16 cellular contexts compared by ENCODE assay signal in the genomic region with DNA sequence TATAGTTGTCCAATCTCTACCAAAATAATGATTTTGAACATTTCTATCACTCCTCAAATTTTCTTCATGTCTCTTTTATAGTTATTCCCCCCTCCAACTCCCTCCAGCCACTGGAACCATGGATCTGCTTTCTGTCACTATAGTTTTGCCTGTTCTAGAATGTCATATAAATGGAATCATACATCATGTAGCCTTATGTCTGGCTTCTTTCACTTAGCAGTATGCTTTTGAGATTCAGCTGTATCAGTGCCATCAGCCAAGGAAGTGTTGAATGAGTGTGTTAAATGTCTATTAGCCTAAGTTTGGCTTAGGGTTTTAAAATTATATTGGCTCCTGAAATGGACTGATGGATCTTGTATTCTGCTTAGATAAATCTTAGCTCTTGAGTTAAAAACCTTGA. TPM values are rescaled to one million over a fixed set of nuclear protein-coding genes. Genes with fewer than 3 reads are reported as not detected.
A peak's percentile ranks its signal among the peaks of the same experiment; 100 is the strongest.
DNase-seq lines count a peak whose midpoint lies in the region; ATAC-seq and TF ChIP-seq lines count a peak whose summit lies in the region.
"Had no signal": no experiment of that assay in that cellular context is flagged by ENCODE, and none has a peak within 500 bp of the region (broad histone marks: within the 10 kb centered on the region; RNA-seq: fewer than 3 reads in every experiment).

No MANE protein-coding gene starts in this region.

- H3K4me1 ChIP-seq in CD8-positive, alpha-beta memory T cell (ENCODE audit: insufficient read depth, low read length): peaks cover 15% of the 10 kb centered on the region
- peaks cover 0 to 8% of the 10 kb centered on the region in 2 experiments; a peak in 1 of 4 replicates for H3K4me1 ChIP-seq in SK-N-SH (ENCODE audit: control insufficient read depth in 1 of 2, insufficient read depth in 2 of 2, low read depth in 1 of 2, low read length in 1 of 2)

- TF ChIP-seq RAD21 in SK-N-SH (IDR thresholded peaks at IDR 0.05; ENCODE audit: low read length): no peak

- H3K27me3 Mint-ChIP-seq in activated T-cell treated with anti-CD3 and anti-CD28 coated beads, Interleukin-2, amount 50 U/mL, for 72 hours (ENCODE audit: low read depth): no peaks in the 10 kb centered on the region
- no peaks in the 10 kb centered on the region for H3K27me3 Mint-ChIP-seq in CD8-positive, alpha-beta memory T cell
- H3K27me3 Mint-ChIP-seq in immature natural killer cell (ENCODE audit: low read depth in 3 of 3): peaks cover 0 to 2% (median 1%) of the 10 kb centered on the region in 3 donors
- H3K27me3 Mint-ChIP-seq: stimulated activated naive B cell treated with anti-CD40 and anti-IgM and Interleukin-4, amounts not matched to agents 10 μg/mL and 1 μg/mL and 100 μg/mL, for 72 hours had no signal

- H3F3A ChIP-seq in SK-N-SH (replicated peaks; ENCODE audit: insufficient read depth): peaks cover 35% of the 10 kb centered on the region

- POLR2A ChIA-PET in CD8-positive, alpha-beta memory T cell (lab: Charles Lee): no interaction called here
- POLR2A ChIA-PET in SK-N-SH (lab: Yijun Ruan, JAX): no interaction called here

- peak in 1 of 2 experiments; percentile 93; a peak in 2 of 4 replicates for TF ChIP-seq EP300 in SK-N-SH (IDR thresholded peaks at IDR 0.05; ENCODE audit: borderline replicate concordance in 1 of 2, low read depth in 1 of 2, low read length in 1 of 2)

- H3K9me3 Mint-ChIP-seq in activated T-cell treated with anti-CD3 and anti-CD28 coated beads, Interleukin-2, amount 50 U/mL, for 72 hours: peaks cover 0 to 2% of the 10 kb centered on the region in 2 donors
- no peaks in the 10 kb centered on the region for H3K9me3 Mint-ChIP-seq in CD8-positive, alpha-beta memory T cell
- no peaks in the 10 kb centered on the region for H3K9me3 Mint-ChIP-seq in immature natural killer cell
- H3K9me3 Mint-ChIP-seq: stimulated activated naive B cell treated with anti-CD40 and anti-IgM and Interleukin-4, amounts not matched to agents 10 μg/mL and 1 μg/mL and 100 μg/mL, for 72 hours had no signal

- CTCF ChIA-PET in CD8-positive, alpha-beta memory T cell (lab: Charles Lee): interaction anchor here (1.6 kb wide), 1 partner anchor 32 kb away, joined by 3 read pairs; no protein-coding TSS in a partner anchor
- CTCF ChIA-PET in SK-N-SH (lab: Yijun Ruan, JAX): interaction anchor here (2.0 to 4.5 kb wide), 2 partner anchors 37 to 168 kb away, joined by 8 to 19 read pairs; no protein-coding TSS in a partner anchor

- no peaks in the 10 kb centered on the region for H3K27me3 ChIP-seq in CD8-positive, alpha-beta memory T cell (ENCODE audit: insufficient read depth, low read length, poor library complexity, severe bottlenecking)
- H3K27me3 ChIP-seq in SK-N-SH (ENCODE audit: insufficient read depth): no peaks in the 10 kb centered on the region
- H3K27me3 ChIP-seq: thyroid gland had no signal

- H3K27ac ChIP-seq in CD8-positive, alpha-beta memory T cell (ENCODE audit: low read depth, low read length): no peak overlapping the region
- peak overlapping the region in 1 of 2 experiments; percentile 11; a peak in 1 of 4 replicates for H3K27ac ChIP-seq in SK-N-SH (ENCODE audit: low read depth in 2 of 2, low read length in 1 of 2)
- H3K27ac ChIP-seq: thyroid gland had no signal

- H3K4me1 Mint-ChIP-seq in activated T-cell treated with anti-CD3 and anti-CD28 coated beads, Interleukin-2, amount 50 U/mL, for 72 hours (ENCODE audit: low read depth): peaks cover 39% of the 10 kb centered on the region
- peaks cover 29 to 50% (median 40%) of the 10 kb centered on the region in 3 donors for H3K4me1 Mint-ChIP-seq in CD8-positive, alpha-beta memory T cell
- peaks cover 30 to 42% of the 10 kb centered on the region in 2 donors for H3K4me1 Mint-ChIP-seq in immature natural killer cell

- H4K20me1 ChIP-seq in SK-N-SH (ENCODE audit: insufficient read depth): peaks cover 84% of the 10 kb centered on the region

- H3K79me2 ChIP-seq in SK-N-SH (ENCODE audit: insufficient read depth): peaks cover 99% of the 10 kb centered on the region

- TF ChIP-seq CTCF in SK-N-SH (IDR thresholded peaks at IDR 0.05): no peak

- H3K9ac ChIP-seq in SK-N-SH: no peak overlapping the region

- H3K4me3 ChIP-seq in CD8-positive, alpha-beta memory T cell (ENCODE audit: low read length): no peak overlapping the region
- no peak overlapping the region for H3K4me3 ChIP-seq in SK-N-SH (ENCODE audit: low read depth in 2 of 2, low read length in 1 of 2)
- H3K4me3 ChIP-seq: thyroid gland had no signal

- peaks cover 16% of the 10 kb centered on the region for H3K36me3 ChIP-seq in CD8-positive, alpha-beta memory T cell (ENCODE audit: insufficient read depth, low read length)
- peaks cover 0 to 46% of the 10 kb centered on the region in 2 experiments for H3K36me3 ChIP-seq in SK-N-SH (replicated peaks in 1 of 2; ENCODE audit: control insufficient read depth in 1 of 2, insufficient read depth in 2 of 2, low read length in 1 of 2)

- H3K27ac Mint-ChIP-seq in activated T-cell treated with anti-CD3 and anti-CD28 coated beads, Interleukin-2, amount 50 U/mL, for 72 hours: peak overlapping the region; percentile 89
- peak overlapping the region; percentile 28 to 90 (median 61) for H3K27ac Mint-ChIP-seq in CD8-positive, alpha-beta memory T cell
- peak overlapping the region; percentile 60 to 90 (median 74) for H3K27ac Mint-ChIP-seq in immature natural killer cell
- H3K27ac Mint-ChIP-seq: stimulated activated naive B cell treated with anti-CD40 and anti-IgM and Interleukin-4, amounts not matched to agents 10 μg/mL and 1 μg/mL and 100 μg/mL, for 72 hours had no signal

- peak overlapping the region; percentile 8 to 11 for H3K4me3 Mint-ChIP-seq in activated T-cell treated with anti-CD3 and anti-CD28 coated beads, Interleukin-2, amount 50 U/mL, for 72 hours
- H3K4me3 Mint-ChIP-seq in CD8-positive, alpha-beta memory T cell: peak overlapping the region in 1 of 7 donors; percentile 20
- H3K4me3 Mint-ChIP-seq in immature natural killer cell: no peak overlapping the region
- H3K4me3 Mint-ChIP-seq: stimulated activated naive B cell treated with anti-CD40 and anti-IgM and Interleukin-4, amounts not matched to agents 10 μg/mL and 1 μg/mL and 100 μg/mL, for 72 hours had no signal

- H3K9me2 ChIP-seq in SK-N-SH: no peaks in the 10 kb centered on the region

- no peak overlapping the region for H2AFZ ChIP-seq in SK-N-SH (ENCODE audit: low read depth)

- ATAC-seq in activated T-cell treated with anti-CD3 and anti-CD28 coated beads, Interleukin-2, amount 50 U/mL, for 72 hours (replicated peaks in 1 of 2): no peak
- ATAC-seq in esophagus mucosa: no peak
- ATAC-seq: stimulated activated naive B cell treated with anti-CD40 and anti-IgM and Interleukin-4, amounts not matched to agents 10 μg/mL and 1 μg/mL and 100 μg/mL, for 72 hours had no signal

- H3K36me3 Mint-ChIP-seq in activated T-cell treated with anti-CD3 and anti-CD28 coated beads, Interleukin-2, amount 50 U/mL, for 72 hours (ENCODE audit: insufficient read depth in 2 of 2): peaks cover 2 to 12% of the 10 kb centered on the region in 2 donors
- peaks cover 0 to 35% (median 4%) of the 10 kb centered on the region in 3 donors for H3K36me3 Mint-ChIP-seq in CD8-positive, alpha-beta memory T cell
- H3K36me3 Mint-ChIP-seq in immature natural killer cell: peaks cover 0 to 10% (median 6%) of the 10 kb centered on the region in 3 donors

- no peak overlapping the region for H3K4me2 ChIP-seq in SK-N-SH

- no peak for DNase-seq in activated T-cell treated with anti-CD3 and anti-CD28 coated beads, Interleukin-2, amount 50 U/mL, for 72 hours
- DNase-seq in activated T-cell treated with anti-CD3 and anti-CD28 coated beads for 4 hours: no peak
- no peak for DNase-seq in CD8-positive, alpha-beta memory T cell
- peak; percentile 50 for DNase-seq in SK-N-SH
- no peak for DNase-seq in immature natural killer cell
- DNase-seq in D341Med (ENCODE audit: low spot score): no peak
- no peak for DNase-seq in DMS53 (lab: John Stamatoyannopoulos, UW)
- DNase-seq: activated gamma-delta T cell treated with Interleukin-2 at 50 U/mL for 16 hours; COR-L47; NCI-H1105; NCI-H2081; NCI-H446; stimulated activated naive B cell treated with anti-CD40 and anti-IgM and Interleukin-4, amounts not matched to agents 10 μg/mL and 1 μg/mL and 100 μg/mL, for 72 hours; SW 1271; thyroid gland had no signal

- H3K9me3 ChIP-seq in CD8-positive, alpha-beta memory T cell (ENCODE audit: low read length): no peaks in the 10 kb centered on the region
- H3K9me3 ChIP-seq in SK-N-SH: no peaks in the 10 kb centered on the region
- H3K9me3 ChIP-seq: thyroid gland had no signal

TF ChIP-seq in SK-N-SH, 30 proteins besides CTCF, POLR2A, EP300 and RAD21 (continues in another document):
- TF ChIP-seq RCOR1 (IDR thresholded peaks at IDR 0.05; ENCODE audit: low read length) (peak; percentile 85; the same call in 1 of the 2 replicates), SIN3A (IDR thresholded peaks at IDR 0.05; ENCODE audit: borderline replicate concordance, low read depth, low read length) (no peak), GATA2 (CRISPR knock-in tag; IDR thresholded peaks at IDR 0.05) (peak; percentile 91), ELF1 (IDR thresholded peaks at IDR 0.05) (no peak), MXI1 (IDR thresholded peaks at IDR 0.05; ENCODE audit: low read depth, low read length) (0 out of 2 replicates have a peak, but pooled peaks have one; percentile 36)
- TF ChIP-seq, protein P1, sequence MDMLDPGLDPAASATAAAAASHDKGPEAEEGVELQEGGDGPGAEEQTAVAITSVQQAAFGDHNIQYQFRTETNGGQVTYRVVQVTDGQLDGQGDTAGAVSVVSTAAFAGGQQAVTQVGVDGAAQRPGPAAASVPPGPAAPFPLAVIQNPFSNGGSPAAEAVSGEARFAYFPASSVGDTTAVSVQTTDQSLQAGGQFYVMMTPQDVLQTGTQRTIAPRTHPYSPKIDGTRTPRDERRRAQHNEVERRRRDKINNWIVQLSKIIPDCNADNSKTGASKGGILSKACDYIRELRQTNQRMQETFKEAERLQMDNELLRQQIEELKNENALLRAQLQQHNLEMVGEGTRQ (IDR thresholded peaks at IDR 0.05; ENCODE audit: borderline replicate concordance, low read depth, low read length): no peak

RNA-seq across cellular contexts. Expression of a gene that starts 36.0 kb away (rescaled TPM):
- total RNA-seq in activated T-cell treated with anti-CD3 and anti-CD28 coated beads, Interleukin-2, amount 50 U/mL, for 72 hours: 100 to 1,000 TPM; 315 to 342 TPM
- total RNA-seq in CD8-positive, alpha-beta memory T cell: 100 to 1,000 TPM; 253 to 274 TPM
- 285 TPM for polyA plus RNA-seq in CD8-positive, alpha-beta memory T cell
- polyA plus RNA-seq in SK-N-SH (2012; rRNA removed) (22.8 and 24.5 TPM in 2 replicates), immature natural killer cell (100 to 1,000 TPM; 231 to 328 (median 243) TPM)
- 37.4 and 56.8 TPM in 2 replicates for polyA plus RNA-seq in SK-N-SH (2012; cell fraction: cytosol; rRNA removed)
- 17.7 and 24.5 TPM in 2 replicates for polyA plus RNA-seq in SK-N-SH (2012; cell fraction: nucleus; rRNA removed)
- 119 TPM for total RNA-seq in esophagus mucosa

RNA-seq across cellular contexts. Expression of a gene that starts 51.0 kb away (rescaled TPM):
- total RNA-seq in activated T-cell treated with anti-CD3 and anti-CD28 coated beads, Interleukin-2, amount 50 U/mL, for 72 hours: 1 to 10 TPM; 1.2 to 1.9 TPM
- 1 to 10 TPM; 2.1 to 3.1 TPM for total RNA-seq in CD8-positive, alpha-beta memory T cell
- polyA plus RNA-seq in CD8-positive, alpha-beta memory T cell: 67.0 TPM
- polyA plus RNA-seq in SK-N-SH (2012; rRNA removed) (47.4 and 52.9 TPM in 2 replicates), immature natural killer cell (100 to 1,000 TPM; 339 to 410 (median 385) TPM)
- 32.6 and 46.5 TPM in 2 replicates for polyA plus RNA-seq in SK-N-SH (2012; cell fraction: cytosol; rRNA removed)
- polyA plus RNA-seq in SK-N-SH (2012; cell fraction: nucleus; rRNA removed): 35.1 and 38.6 TPM in 2 replicates
- total RNA-seq in esophagus mucosa: 22.6 TPM

Comparison
In these comparisons a context has a peak if more than half of its experiments do, and no peak if none do; other contexts are left out.
1. H3K4me3 Mint-ChIP-seq: peak in activated T-cell treated with anti-CD3 and anti-CD28 coated beads, Interleukin-2, amount 50 U/mL, for 72 hours (2 of 2); none in immature natural killer cell (0 of 5).
2. Peak in every context shown above with its lines, with median percentiles within 50 percentile points of each other: H3K27ac Mint-ChIP-seq.